26 cellular contexts compared by ENCODE assay signal in the genomic region with DNA sequence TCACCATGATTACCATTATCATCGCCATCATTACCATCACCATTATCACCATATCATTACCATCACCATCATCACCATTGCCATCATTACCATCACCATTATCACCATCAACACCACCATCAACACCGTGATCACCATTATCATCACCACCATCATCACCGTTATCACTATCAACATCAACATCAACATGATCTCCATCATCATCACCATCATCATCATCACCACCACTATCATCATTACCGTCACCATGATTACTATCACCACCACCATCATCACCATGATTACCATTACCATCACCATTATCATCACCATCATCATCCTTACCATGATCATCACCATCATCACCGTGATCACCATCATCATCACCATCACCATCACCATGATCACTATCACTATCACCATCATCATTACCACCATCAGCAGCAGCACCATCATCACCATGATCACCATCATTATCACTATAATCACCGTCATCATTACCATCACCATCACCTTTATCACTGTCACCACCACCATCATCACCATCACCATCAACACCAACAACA.
"Had no signal": no experiment of that assay in that cellular context is flagged by ENCODE, and none has a peak within 500 bp of the region (broad histone marks: within the 10 kb centered on the region; RNA-seq: fewer than 3 reads in every experiment).

No MANE protein-coding gene starts in this region.

- H3K9me3 Mint-ChIP-seq: mesothelial cell of epicardium, naive B cell had no signal

- FAIRE-seq: colon, islet of Langerhans, keratinocyte had no signal

- H3K36me3 ChIP-seq: esophagus squamous epithelium, gastrocnemius medialis, heart right ventricle, left ventricle myocardium inferior, lower lobe of right lung had no signal

- H3K4me3 ChIP-seq: coronary artery, dorsolateral prefrontal cortex, esophagus squamous epithelium, gastrocnemius medialis, heart right ventricle, left ventricle myocardium inferior, lower lobe of right lung, mucosa of descending colon had no signal

- H3K27me3 Mint-ChIP-seq: naive B cell had no signal

- DNase-seq: dermis blood vessel endothelial cell; effector CD4-positive, alpha-beta T cell; effector memory CD4-positive, alpha-beta T cell; erythroblast; esophagus squamous epithelium; foreskin fibroblast; foreskin melanocyte; gastrocnemius medialis; glutamatergic neuron; heart right ventricle; hippocampal formation; left ventricle myocardium inferior; lower lobe of right lung; mesenchymal stem cell; mucosa of descending colon; naive B cell had no signal

- H3K4me3 Mint-ChIP-seq: mesothelial cell of epicardium, naive B cell had no signal

- H3K9me3 ChIP-seq: esophagus squamous epithelium, gastrocnemius medialis, heart right ventricle, left ventricle myocardium inferior, lower lobe of right lung, mucosa of descending colon had no signal

- H3K4me1 Mint-ChIP-seq: mesothelial cell of epicardium, naive B cell had no signal

- H3K27ac ChIP-seq: coronary artery, dorsolateral prefrontal cortex, epithelial cell of prostate, esophagus squamous epithelium, gastrocnemius medialis, heart right ventricle, left ventricle myocardium inferior, lower lobe of right lung had no signal

- ATAC-seq: esophagus mucosa, gastrocnemius medialis, heart right ventricle, left colon, left lobe of liver, lower lobe of right lung, mucosa of descending colon had no signal

- H3K36me3 Mint-ChIP-seq: mesothelial cell of epicardium, naive B cell had no signal

- H3K27ac Mint-ChIP-seq: mesothelial cell of epicardium, naive B cell had no signal

- H3K4me1 ChIP-seq: esophagus squamous epithelium, gastrocnemius medialis, heart right ventricle, left ventricle myocardium inferior, lower lobe of right lung had no signal

- H3K27me3 ChIP-seq: gastrocnemius medialis had no signal
